In genomic region chr2:112994648-112995047, GRCh38 we compare ENCODE assay signal across 34 cellular contexts. TPM values are rescaled to one million over a fixed set of nuclear protein-coding genes. Genes with fewer than 3 reads are reported as not detected.
"Had no signal": no experiment of that assay in that cellular context is flagged by ENCODE, and none has a peak within 500 bp of the region (broad histone marks: within the 10 kb centered on the region; RNA-seq: fewer than 3 reads in every experiment).

No MANE protein-coding gene starts in this region.

- H3K9me3 ChIP-seq: prostate gland, thyroid gland, vagina had no signal

- H3K4me1 ChIP-seq: esophagus muscularis mucosa, heart right ventricle, left lung, prostate gland, right atrium auricular region, suprapubic skin, thyroid gland, vagina had no signal

- H3K36me3 ChIP-seq: esophagus muscularis mucosa, heart right ventricle, left lung, prostate gland, right atrium auricular region, suprapubic skin, thyroid gland, vagina had no signal

- H3K4me1 Mint-ChIP-seq: endodermal cell, mesothelial cell of epicardium, naive B cell, nephron progenitor cell had no signal

- H3K4me3 ChIP-seq: dorsolateral prefrontal cortex, esophagus muscularis mucosa, heart right ventricle, left lung, mucosa of descending colon, prostate gland, right atrium auricular region, smooth muscle cell, suprapubic skin, thyroid gland, vagina had no signal

- H3K36me3 Mint-ChIP-seq: mesothelial cell of epicardium had no signal

- H3K27me3 ChIP-seq: left lung, right atrium auricular region, suprapubic skin, thyroid gland, vagina had no signal

- DNase-seq: dorsolateral prefrontal cortex; effector CD8-positive, alpha-beta T cell; endodermal cell; foreskin melanocyte; glutamatergic neuron; heart right ventricle; hippocampal formation; left cardiac atrium; left lung; mesenchymal stem cell; mucosa of descending colon; naive B cell; nephron progenitor cell; nucleus accumbens; stimulated activated CD4-positive, alpha-beta T cell treated with anti-CD3 and anti-CD28 coated beads, Interleukin-12 subunit alpha, Interleukin-12 subunit beta, amount 100 ng/mL, for 4 hours; stimulated activated CD4-positive, alpha-beta T cell treated with anti-CD3 and anti-CD28 coated beads, Interleukin-1b, Interleukin-23, amount 100 ng/mL, for 48 hours; stimulated activated CD8-positive, alpha-beta memory T cell treated with anti-CD3 and anti-CD28 coated beads, Interleukin-4, amount 100 ng/mL, for 48 hours; stimulated activated naive CD8-positive, alpha-beta T cell treated with anti-CD3 and anti-CD28 coated beads, Interleukin-15, amount 100 ng/mL, for 72 hours; thyroid gland; trophoblast cell had no signal

- H3K27ac Mint-ChIP-seq: endodermal cell, mesothelial cell of epicardium, nephron progenitor cell had no signal

- H3K4me2 ChIP-seq: smooth muscle cell had no signal

- H3K27ac ChIP-seq: dorsolateral prefrontal cortex, epithelial cell of prostate, esophagus muscularis mucosa, heart right ventricle, left lung, prostate gland, right atrium auricular region, suprapubic skin, thyroid gland, vagina had no signal

- H3K27me3 Mint-ChIP-seq: stimulated activated naive CD8-positive, alpha-beta T cell treated with anti-CD3 and anti-CD28 coated beads, Interleukin-15, amount 100 ng/mL, for 72 hours had no signal

- H3K4me3 Mint-ChIP-seq: endodermal cell, mesothelial cell of epicardium, naive B cell, nephron progenitor cell had no signal

- ATAC-seq: heart right ventricle, left cardiac atrium, left lung, mucosa of descending colon, sciatic nerve had no signal

RNA-seq across cellular contexts. Expression of gene IL36A, which starts 10.6 kb away (rescaled TPM):
- total RNA-seq: dorsolateral prefrontal cortex, endodermal cell, esophagus muscularis mucosa, heart right ventricle, kidney epithelial cell, left cardiac atrium, left lung, lower leg skin, lung microvascular endothelial cell, mesothelial cell of epicardium, mucosa of descending colon, osteocyte, prostate gland, right atrium auricular region, sciatic nerve, smooth muscle cell, suprapubic skin, thyroid gland, ureter had no signal
- polyA plus RNA-seq: heart right ventricle, smooth muscle cell had no signal

RNA-seq across cellular contexts. Expression of gene IL36G, which starts 16.8 kb away (rescaled TPM):
- total RNA-seq: endodermal cell, esophagus muscularis mucosa, heart right ventricle, kidney epithelial cell, left cardiac atrium, left lung, lung microvascular endothelial cell, mesothelial cell of epicardium, mucosa of descending colon, osteocyte, prostate gland, right atrium auricular region, sciatic nerve, thyroid gland, ureter, vagina had no signal
- polyA plus RNA-seq: heart right ventricle had no signal

RNA-seq across cellular contexts. Expression of gene IL36B, which starts 58.0 kb away (rescaled TPM):
- total RNA-seq: dorsolateral prefrontal cortex, endodermal cell, esophagus muscularis mucosa, heart right ventricle, kidney epithelial cell, left cardiac atrium, left lung, lung microvascular endothelial cell, mesothelial cell of epicardium, mucosa of descending colon, osteocyte, prostate gland, right atrium auricular region, sciatic nerve, smooth muscle cell, thyroid gland, ureter, vagina had no signal
- polyA plus RNA-seq: heart right ventricle, smooth muscle cell had no signal
